Comparison of ENCODE assay signal across 10 cellular contexts in genomic region chr5:80569086-80569960, GRCh38. TPM values are rescaled to one million over a fixed set of nuclear protein-coding genes. Genes with fewer than 3 reads are reported as not detected.
A peak's percentile ranks its signal among the peaks of the same experiment; 100 is the strongest.
DNase-seq lines count a peak whose midpoint lies in the region; ATAC-seq, FAIRE-seq and TF ChIP-seq lines count a peak whose summit lies in the region.
"Had no signal": no experiment of that assay in that cellular context is flagged by ENCODE, and none has a peak within 500 bp of the region (broad histone marks: within the 10 kb centered on the region; RNA-seq: fewer than 3 reads in every experiment).

No MANE protein-coding gene starts in this region.

- no peak overlapping the region for H3K27ac Mint-ChIP-seq in activated CD4-positive, alpha-beta T cell treated with anti-CD3 and anti-CD28 coated beads, Interleukin-2, amount 10 ng/mL, durations not matched to agents 24 days and 14 days
- no peak overlapping the region for H3K27ac Mint-ChIP-seq in stimulated activated effector memory CD8-positive, alpha-beta T cell treated with anti-CD3 and anti-CD28 coated beads, Interleukin-12 subunit alpha, Interleukin-12 subunit beta, amount 100 ng/mL, for 72 hours
- H3K27ac Mint-ChIP-seq: T-cell had no signal

- intact Hi-C loops in activated CD4-positive, alpha-beta T cell treated with anti-CD3 and anti-CD28 coated beads, Interleukin-2, amount 10 ng/mL, durations not matched to agents 24 days and 14 days (cut with micrococcal nuclease), result no loop called here
- intact Hi-C loops in posterior cingulate gyrus (cut with DNase I), result no loop called here

- H3K4me3 ChIP-seq in WERI-Rb-1 (ENCODE audit: low read depth, low read length), result peak overlapping the region; percentile 61
- peak overlapping the region; percentile 53 for H3K4me3 ChIP-seq in iPS-11a (ENCODE audit: low read depth, low read length)

- no peak for TF ChIP-seq CTCF in WERI-Rb-1 (IDR thresholded peaks at IDR 0.05; ENCODE audit: low read depth, low read length)
- TF ChIP-seq CTCF in D721Med (IDR thresholded peaks at IDR 0.05; ENCODE audit: insufficient read depth, missing control alignments), result no peak

- peaks cover 62% of the 10 kb centered on the region for H3K27me3 Mint-ChIP-seq in activated CD4-positive, alpha-beta T cell treated with anti-CD3 and anti-CD28 coated beads, Interleukin-2, amount 10 ng/mL, durations not matched to agents 24 days and 14 days

- H3K27me3 ChIP-seq in WERI-Rb-1 (ENCODE audit: insufficient read depth, low read depth, severe bottlenecking), result peaks cover 30% of the 10 kb centered on the region

- ATAC-seq in stimulated activated effector memory CD8-positive, alpha-beta T cell treated with anti-CD3 and anti-CD28 coated beads, Interleukin-12 subunit alpha, Interleukin-12 subunit beta, amount 100 ng/mL, for 72 hours, result no peak

- peak; percentile 58 for DNase-seq in activated CD4-positive, alpha-beta T cell treated with anti-CD3 and anti-CD28 coated beads, Interleukin-2, amount 10 ng/mL, durations not matched to agents 24 days and 14 days
- no peak for DNase-seq in activated CD4-positive, alpha-beta T cell treated with anti-CD3 and anti-CD28 coated beads, Interleukin-2, amount 50 U/mL, for 4 hours
- DNase-seq in WERI-Rb-1 (peak; percentile 31), D721Med (ENCODE audit: insufficient read length, low spot score) (no peak), KBM-7 (no peak), posterior cingulate gyrus (no peak)
- DNase-seq in stimulated activated effector memory CD8-positive, alpha-beta T cell treated with anti-CD3 and anti-CD28 coated beads, Interleukin-12 subunit alpha, Interleukin-12 subunit beta, amount 100 ng/mL, for 72 hours (ENCODE audit: low spot score in 2 of 2), result peak in 1 of 2 donors; percentile 51
- DNase-seq: T-cell had no signal

- no peaks in the 10 kb centered on the region for H3K9me3 ChIP-seq in WERI-Rb-1 (ENCODE audit: severe bottlenecking)

- in situ Hi-C loops in KBM-7 (cut with MboI; ENCODE audit: low pct_unique_long_range_greater_than_20kb, low sequenced_read_pairs), result no loop called here

- H3K4me1 Mint-ChIP-seq in activated CD4-positive, alpha-beta T cell treated with anti-CD3 and anti-CD28 coated beads, Interleukin-2, amount 10 ng/mL, durations not matched to agents 24 days and 14 days, result peaks cover 2% of the 10 kb centered on the region
- peaks cover 6% of the 10 kb centered on the region for H3K4me1 Mint-ChIP-seq in stimulated activated effector memory CD8-positive, alpha-beta T cell treated with anti-CD3 and anti-CD28 coated beads, Interleukin-12 subunit alpha, Interleukin-12 subunit beta, amount 100 ng/mL, for 72 hours

- H3K9me3 Mint-ChIP-seq in activated CD4-positive, alpha-beta T cell treated with anti-CD3 and anti-CD28 coated beads, Interleukin-2, amount 10 ng/mL, durations not matched to agents 24 days and 14 days, result no peaks in the 10 kb centered on the region
- no peaks in the 10 kb centered on the region for H3K9me3 Mint-ChIP-seq in stimulated activated effector memory CD8-positive, alpha-beta T cell treated with anti-CD3 and anti-CD28 coated beads, Interleukin-12 subunit alpha, Interleukin-12 subunit beta, amount 100 ng/mL, for 72 hours
- H3K9me3 Mint-ChIP-seq: T-cell had no signal

- no peak overlapping the region for H3K27ac ChIP-seq in WERI-Rb-1
- H3K27ac ChIP-seq: epithelial cell of prostate had no signal

- no peaks in the 10 kb centered on the region for H3K36me3 Mint-ChIP-seq in activated CD4-positive, alpha-beta T cell treated with anti-CD3 and anti-CD28 coated beads, Interleukin-2, amount 10 ng/mL, durations not matched to agents 24 days and 14 days (ENCODE audit: low read depth)
- peaks cover 6% of the 10 kb centered on the region for H3K36me3 Mint-ChIP-seq in stimulated activated effector memory CD8-positive, alpha-beta T cell treated with anti-CD3 and anti-CD28 coated beads, Interleukin-12 subunit alpha, Interleukin-12 subunit beta, amount 100 ng/mL, for 72 hours
- H3K36me3 Mint-ChIP-seq: T-cell had no signal

- no peak for FAIRE-seq in D721Med (lab: Jason Lieb, UNC)

- H3K4me3 Mint-ChIP-seq in activated CD4-positive, alpha-beta T cell treated with anti-CD3 and anti-CD28 coated beads, Interleukin-2, amount 10 ng/mL, durations not matched to agents 24 days and 14 days, result peak overlapping the region; percentile 40
- H3K4me3 Mint-ChIP-seq in stimulated activated effector memory CD8-positive, alpha-beta T cell treated with anti-CD3 and anti-CD28 coated beads, Interleukin-12 subunit alpha, Interleukin-12 subunit beta, amount 100 ng/mL, for 72 hours, result peak overlapping the region; percentile 51

- no peaks in the 10 kb centered on the region for H3K36me3 ChIP-seq in WERI-Rb-1

RNA-seq across cellular contexts. Expression of gene ANKRD34B, which starts 0.8 kb away (rescaled TPM):
- not detected in 2 replicates for total RNA-seq in activated CD4-positive, alpha-beta T cell treated with anti-CD3 and anti-CD28 coated beads, Interleukin-2, amount 10 ng/mL, durations not matched to agents 24 days and 14 days
- total RNA-seq: T-cell had no signal

Comparison
In these comparisons a context has a peak if more than half of its experiments do, and no peak if none do; other contexts are left out.
1. DNase-seq: peak in activated CD4-positive, alpha-beta T cell treated with anti-CD3 and anti-CD28 coated beads, Interleukin-2, amount 10 ng/mL, durations not matched to agents 24 days and 14 days (single experiment) and WERI-Rb-1 (single experiment); none in activated CD4-positive, alpha-beta T cell treated with anti-CD3 and anti-CD28 coated beads, Interleukin-2, amount 50 U/mL, for 4 hours (0 of 2), D721Med (single experiment), KBM-7 (single experiment) and posterior cingulate gyrus (0 of 10).